In genomic region chr5:39948867-39949468, GRCh38 we compare ENCODE assay signal across 8 cellular contexts.
DNase-seq lines count a peak whose midpoint lies in the region; ATAC-seq and TF ChIP-seq lines count a peak whose summit lies in the region.

No MANE protein-coding gene starts in this region.

- DNase-seq in G401 (ENCODE audit: low spot score) = peak; percentile 29
- peak; percentile 82 for DNase-seq in H4 (ENCODE audit: low spot score)
- peak; percentile 49 to 56 for DNase-seq in SJSA1 (ENCODE audit: low read depth in 1 of 2, low spot score in 2 of 2)
- peak in 1 of 2 donors; percentile 59 for DNase-seq in activated naive CD4-positive, alpha-beta T cell treated with anti-CD3 and anti-CD28 coated beads, Interleukin-2, amount 50 U/mL, for 72 hours (ENCODE audit: low spot score in 2 of 2)
- peak; percentile 28 for DNase-seq in left cardiac atrium
- peak; percentile 27 for DNase-seq in skeletal muscle cell (ENCODE audit: low read depth)
- no peak for DNase-seq in DMS79 (lab: John Stamatoyannopoulos, UW)

- intact Hi-C loops in left cardiac atrium (cut with DNase I) = loop anchor here in 1 of 2 donors (5.0 kb wide), 1 partner anchor 788 kb away; no protein-coding TSS in a partner anchor

- no peaks in the 10 kb centered on the region for H3K9me3 ChIP-seq in SJSA1 (replicated peaks)

- peak; percentile 64 for TF ChIP-seq CTCF in LNCAP (IDR thresholded peaks at IDR 0.05)

- H3K36me3 Mint-ChIP-seq in activated naive CD4-positive, alpha-beta T cell treated with anti-CD3 and anti-CD28 coated beads, Interleukin-2, amount 50 U/mL, for 72 hours = peaks cover 0 to 15% of the 10 kb centered on the region in 2 donors

- in situ Hi-C loops in G401 (cut with HindIII; ENCODE audit: low sequenced_read_pairs) = no loop called here

- H3K27ac ChIP-seq in SJSA1 = no peak overlapping the region

- H3K9me3 Mint-ChIP-seq in activated naive CD4-positive, alpha-beta T cell treated with anti-CD3 and anti-CD28 coated beads, Interleukin-2, amount 50 U/mL, for 72 hours = peaks cover 0 to 22% of the 10 kb centered on the region in 2 donors

- no peaks in the 10 kb centered on the region for H3K4me1 ChIP-seq in SJSA1 (replicated peaks)

- no peak overlapping the region for H3K4me3 ChIP-seq in SJSA1
- H3K4me3 ChIP-seq in skeletal muscle cell (ENCODE audit: low read depth, low read length) = no peak overlapping the region

- no peaks in the 10 kb centered on the region for H3K27me3 ChIP-seq in SJSA1 (replicated peaks)

- peak; percentile 87 to 88 for ATAC-seq in activated naive CD4-positive, alpha-beta T cell treated with anti-CD3 and anti-CD28 coated beads, Interleukin-2, amount 50 U/mL, for 72 hours
- ATAC-seq in left cardiac atrium = peak; percentile 65 to 77

- H3K27ac Mint-ChIP-seq in activated naive CD4-positive, alpha-beta T cell treated with anti-CD3 and anti-CD28 coated beads, Interleukin-2, amount 50 U/mL, for 72 hours = no peak overlapping the region

- H3K36me3 ChIP-seq in SJSA1 = no peaks in the 10 kb centered on the region
